Comparison of ENCODE assay signal across 23 cellular contexts in the genomic region with DNA sequence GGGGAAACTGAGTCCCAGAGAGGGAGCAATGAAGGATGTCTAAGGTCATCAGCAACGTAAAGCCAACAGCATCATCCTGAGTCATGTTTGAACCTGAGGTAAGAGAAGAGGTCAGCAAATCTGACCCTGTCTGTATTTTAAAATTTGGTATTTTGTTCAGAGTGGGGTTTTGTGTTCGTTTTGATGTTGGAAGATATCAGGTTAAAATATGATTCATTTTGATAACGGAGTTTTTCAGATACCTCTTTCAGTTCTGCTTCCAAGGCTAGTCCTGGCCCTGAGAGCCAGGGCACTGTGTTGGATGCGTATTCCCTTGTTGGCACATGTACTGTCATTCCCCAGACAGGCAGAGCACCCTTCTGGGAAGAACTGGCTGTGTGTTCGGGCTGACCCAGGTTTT.
DNase-seq lines count a peak whose midpoint lies in the region; ATAC-seq and TF ChIP-seq lines count a peak whose summit lies in the region.
"Had no signal": no experiment of that assay in that cellular context is flagged by ENCODE, and none has a peak within 500 bp of the region (broad histone marks: within the 10 kb centered on the region; RNA-seq: fewer than 3 reads in every experiment).

No MANE protein-coding gene starts in this region.

- H2AFZ ChIP-seq in PC-9: no peak overlapping the region

- no peaks in the 10 kb centered on the region for H3K9me2 ChIP-seq in PC-9 (ENCODE audit: insufficient read depth)

- ATAC-seq in thoracic aorta (ENCODE audit: insufficient number of reproducible peaks, low FRiP score, low read depth) (no peak), GM18873 (IDR thresholded peaks at IDR 0.05; ENCODE audit: low FRiP score, unreplicated experiment) (no peak)
- no peak for ATAC-seq in stimulated activated naive B cell treated with anti-CD40 and anti-IgM and Interleukin-4, amounts not matched to agents 10 μg/mL and 1 μg/mL and 100 μg/mL, for 72 hours (replicated peaks)

- no TSS peak for BruUV-seq in PC-9 (replicated peaks; lab: Mats Ljungman, UMichigan)

- H3K27ac ChIP-seq in HEK293 (ENCODE audit: extremely low read depth, low read depth, low read length) (peak overlapping the region; percentile 87), PC-9 (no peak overlapping the region), endodermal cell (ENCODE audit: low read depth, low read length) (peak overlapping the region; percentile 27), thoracic aorta (peak overlapping the region in 1 of 2 donors; percentile 76)
- H3K27ac ChIP-seq: BLaER1, KMS-11, SK-N-MC had no signal

- no peaks in the 10 kb centered on the region for H3K36me3 Mint-ChIP-seq in endodermal cell (ENCODE audit: low read depth)
- H3K36me3 Mint-ChIP-seq in stimulated activated naive B cell treated with anti-CD40 and anti-IgM and Interleukin-4, amounts not matched to agents 10 μg/mL and 1 μg/mL and 100 μg/mL, for 72 hours: no peaks in the 10 kb centered on the region

- WGBS in endodermal cell (ENCODE audit: insufficient coverage in 1 of 2, insufficient read length in 1 of 2), 2 experiments: 95 to 100% methylated on average over 3 to 5 of the region's 5 CpGs

- H3K36me3 ChIP-seq in HEK293 (ENCODE audit: control insufficient read depth in 2 of 2, insufficient read depth in 1 of 2, low read length in 2 of 2): peaks cover 0 to 8% of the 10 kb centered on the region in 2 experiments; a peak in 1 of 3 replicates
- H3K36me3 ChIP-seq in PC-9 (ENCODE audit: low read depth): no peaks in the 10 kb centered on the region
- H3K36me3 ChIP-seq in endodermal cell (ENCODE audit: control insufficient read depth, insufficient read depth, low read length): no peaks in the 10 kb centered on the region
- H3K36me3 ChIP-seq in thoracic aorta: no peaks in the 10 kb centered on the region
- H3K36me3 ChIP-seq: BLaER1 had no signal

- peaks cover 75% of the 10 kb centered on the region for H3K27me3 ChIP-seq in PC-9 (ENCODE audit: insufficient read depth, low read depth)
- no peaks in the 10 kb centered on the region for H3K27me3 ChIP-seq in endodermal cell (ENCODE audit: control insufficient read depth, insufficient read depth, low read length, poor library complexity, severe bottlenecking)
- H3K27me3 ChIP-seq in thoracic aorta (replicated peaks; ENCODE audit: insufficient read depth): no peaks in the 10 kb centered on the region

- DNase-seq in PC-9 (no peak), endodermal cell (no peak), thoracic aorta (ENCODE audit: low spot score) (no peak), AG08395 (ENCODE audit: low spot score) (no peak)
- DNase-seq in stimulated activated naive B cell treated with anti-CD40 and anti-IgM and Interleukin-4, amounts not matched to agents 10 μg/mL and 1 μg/mL and 100 μg/mL, for 72 hours: no peak
- DNase-seq: CD4-positive, alpha-beta T cell; COR-L47; DMS 273 treated with DMSO at 0.1 percent for 48 hours; DND-41; H9; IMR-90; NCI-H1694 treated with DMSO at 0.1 percent for 48 hours; NCI-H2081 treated with DMSO at 0.1 percent for 48 hours; NCI-H446 treated with DMSO at 0.1 percent for 48 hours; NCI-H526 treated with DMSO at 0.1 percent for 48 hours; OCI-M1; RPMI8226; SHP77 had no signal

- H3K4me1 ChIP-seq in HEK293 (ENCODE audit: control insufficient read depth, insufficient read depth, low read length): peaks cover 18% of the 10 kb centered on the region
- 0 out of 2 replicates have a peak, but pooled peaks cover 3% of the 10 kb centered on the region for H3K4me1 ChIP-seq in PC-9 (replicated peaks; ENCODE audit: insufficient read depth)
- H3K4me1 ChIP-seq in endodermal cell (ENCODE audit: control insufficient read depth, insufficient read depth, low read length): peaks cover 20% of the 10 kb centered on the region
- peaks cover 14 to 40% of the 10 kb centered on the region in 2 donors for H3K4me1 ChIP-seq in thoracic aorta (ENCODE audit: control insufficient read depth in 1 of 2, low read depth in 2 of 2)
- H3K4me1 ChIP-seq: BLaER1 had no signal

- H3K4me2 ChIP-seq in PC-9: peak overlapping the region; percentile 45
- H3K4me2 ChIP-seq: BLaER1, KMS-11 had no signal

- intact Hi-C loops in PC-9 (cut with micrococcal nuclease; ENCODE audit: unreplicated experiment): no loop called here

- H3K9ac ChIP-seq in endodermal cell (ENCODE audit: extremely low read depth, low read length, poor library complexity, severe bottlenecking): no peak overlapping the region
- H3K9ac ChIP-seq: BLaER1, KMS-11 had no signal

- TF ChIP-seq CTCF in HEK293 (tag by site-specific recombination; IDR thresholded peaks at IDR 0.05): no peak
- TF ChIP-seq CTCF in PC-9 (conservative IDR thresholded peaks at IDR 0.05): no peak
- no peak for TF ChIP-seq CTCF in endodermal cell (conservative IDR thresholded peaks at IDR 0.05)
- TF ChIP-seq CTCF in thoracic aorta (IDR thresholded peaks at IDR 0.05): no peak

- H3F3A ChIP-seq in PC-9 (ENCODE audit: insufficient read depth, low read depth): no peaks in the 10 kb centered on the region

- H4K20me1 ChIP-seq in PC-9 (ENCODE audit: insufficient read depth): no peaks in the 10 kb centered on the region
- H4K20me1 ChIP-seq: BLaER1 had no signal

- H3K27ac Mint-ChIP-seq in endodermal cell: no peak overlapping the region
- H3K27ac Mint-ChIP-seq in stimulated activated naive B cell treated with anti-CD40 and anti-IgM and Interleukin-4, amounts not matched to agents 10 μg/mL and 1 μg/mL and 100 μg/mL, for 72 hours: no peak overlapping the region
- H3K27ac Mint-ChIP-seq: CD4-positive, alpha-beta T cell had no signal

- H3K4me1 Mint-ChIP-seq in endodermal cell: peaks cover 51% of the 10 kb centered on the region
- H3K4me1 Mint-ChIP-seq in stimulated activated naive B cell treated with anti-CD40 and anti-IgM and Interleukin-4, amounts not matched to agents 10 μg/mL and 1 μg/mL and 100 μg/mL, for 72 hours: no peaks in the 10 kb centered on the region

- no peaks in the 10 kb centered on the region for H3K27me3 Mint-ChIP-seq in endodermal cell (ENCODE audit: insufficient read depth)
- peaks cover 21 to 31% of the 10 kb centered on the region in 2 donors for H3K27me3 Mint-ChIP-seq in stimulated activated naive B cell treated with anti-CD40 and anti-IgM and Interleukin-4, amounts not matched to agents 10 μg/mL and 1 μg/mL and 100 μg/mL, for 72 hours

- H3K9me3 Mint-ChIP-seq in endodermal cell: no peaks in the 10 kb centered on the region
- H3K9me3 Mint-ChIP-seq in stimulated activated naive B cell treated with anti-CD40 and anti-IgM and Interleukin-4, amounts not matched to agents 10 μg/mL and 1 μg/mL and 100 μg/mL, for 72 hours: peaks cover 0 to 4% of the 10 kb centered on the region in 2 donors
- H3K9me3 Mint-ChIP-seq: CD4-positive, alpha-beta T cell; H9 had no signal

- CTCF ChIA-PET in HEK293 (lab: Yijun Ruan, JAX): interaction anchor here (0.6 to 0.8 kb wide), 2 partner anchors 8 to 1568 kb away, joined by 3 read pairs; no protein-coding TSS in a partner anchor
- CTCF ChIA-PET in PC-9 (lab: Charles Lee): no interaction called here

- H3K79me2 ChIP-seq in PC-9 (ENCODE audit: low read depth): no peaks in the 10 kb centered on the region

- POLR2A ChIA-PET in HEK293 (lab: Yijun Ruan, JAX): interaction anchor here (1.5 to 6.1 kb wide), 4 partner anchors 19 to 83 kb away, joined by 4 to 27 read pairs (median 11); no protein-coding TSS in a partner anchor
- POLR2A ChIA-PET in PC-9 (lab: Charles Lee; ENCODE audit: unreplicated experiment): no interaction called here

- H3K9me3 ChIP-seq in HEK293 (ENCODE audit: control insufficient read depth, insufficient read depth, low read depth, low read length): no peaks in the 10 kb centered on the region
- H3K9me3 ChIP-seq in PC-9 (ENCODE audit: insufficient read depth, low read depth): no peaks in the 10 kb centered on the region
- no peaks in the 10 kb centered on the region for H3K9me3 ChIP-seq in endodermal cell (ENCODE audit: control insufficient read depth, low read length)
- no peaks in the 10 kb centered on the region for H3K9me3 ChIP-seq in thoracic aorta
- H3K9me3 ChIP-seq: BLaER1 had no signal

- H3K4me3 ChIP-seq in HEK293 (ENCODE audit: low read depth, low read length) (peak overlapping the region; percentile 55), PC-9 (no peak overlapping the region; the same call in 1 of the 2 replicates), endodermal cell (ENCODE audit: low read length) (no peak overlapping the region), thoracic aorta (peak overlapping the region; percentile 61)
- H3K4me3 ChIP-seq: BLaER1, SK-N-MC had no signal

- H3K4me3 Mint-ChIP-seq in endodermal cell: no peak overlapping the region
- no peak overlapping the region for H3K4me3 Mint-ChIP-seq in stimulated activated naive B cell treated with anti-CD40 and anti-IgM and Interleukin-4, amounts not matched to agents 10 μg/mL and 1 μg/mL and 100 μg/mL, for 72 hours
- H3K4me3 Mint-ChIP-seq: CD4-positive, alpha-beta T cell; H9 had no signal

TF ChIP-seq in HEK293, 187 proteins besides CTCF, POLR2A, EP300 and RAD21 (continues in another document):
- TF ChIP-seq ZNF292 (tag by site-specific recombination; IDR thresholded peaks at IDR 0.05; ENCODE audit: borderline replicate concordance, low read depth) (no peak), ZFHX2 (tag by site-specific recombination; conservative IDR thresholded peaks at IDR 0.05) (no peak), ZNF670 (tag by site-specific recombination; IDR thresholded peaks at IDR 0.05; ENCODE audit: low read depth) (no peak)
- TF ChIP-seq, protein P1, sequence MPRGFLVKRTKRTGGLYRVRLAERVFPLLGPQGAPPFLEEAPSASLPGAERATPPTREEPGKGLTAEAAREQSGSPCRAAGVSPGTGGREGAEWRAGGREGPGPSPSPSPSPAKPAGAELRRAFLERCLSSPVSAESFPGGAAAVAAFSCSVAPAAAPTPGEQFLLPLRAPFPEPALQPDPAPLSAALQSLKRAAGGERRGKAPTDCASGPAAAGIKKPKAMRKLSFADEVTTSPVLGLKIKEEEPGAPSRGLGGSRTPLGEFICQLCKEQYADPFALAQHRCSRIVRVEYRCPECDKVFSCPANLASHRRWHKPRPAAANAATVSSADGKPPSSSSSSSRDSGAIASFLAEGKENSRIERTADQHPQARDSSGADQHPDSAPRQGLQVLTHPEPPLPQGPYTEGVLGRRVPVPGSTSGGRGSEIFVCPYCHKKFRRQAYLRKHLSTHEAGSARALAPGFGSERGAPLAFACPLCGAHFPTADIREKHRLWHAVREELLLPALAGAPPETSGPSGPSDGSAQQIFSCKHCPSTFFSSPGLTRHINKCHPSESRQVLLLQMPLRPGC (tag by site-specific recombination; IDR thresholded peaks at IDR 0.05): no peak

Comparison
In these comparisons a context has a peak if more than half of its experiments do, and no peak if none do; other contexts are left out.
1. H3K4me3 ChIP-seq: peak in HEK293 (single experiment) and thoracic aorta (single experiment); none in PC-9 (single experiment) and endodermal cell (single experiment).